Comparison of ENCODE assay signal across 33 cellular contexts in the genomic region with DNA sequence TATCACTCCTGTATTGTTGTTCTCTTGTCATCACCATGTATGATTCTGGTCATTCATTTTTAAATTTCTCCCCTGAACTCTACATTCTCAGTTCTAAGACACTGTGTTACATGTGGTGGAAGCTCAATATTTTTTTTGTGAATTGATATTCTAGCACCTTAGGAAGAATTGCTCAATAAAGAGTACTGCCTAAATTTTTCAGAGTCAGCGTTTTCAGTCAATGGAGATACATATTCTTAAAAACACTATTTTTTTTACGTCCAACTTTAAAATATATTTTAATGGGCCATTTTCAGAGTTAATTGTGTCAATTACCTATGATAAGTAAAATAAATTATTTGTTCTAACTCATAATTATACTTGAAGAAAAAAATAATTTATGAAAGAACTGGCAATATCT.
"Had no signal": no experiment of that assay in that cellular context is flagged by ENCODE, and none has a peak within 500 bp of the region (broad histone marks: within the 10 kb centered on the region; RNA-seq: fewer than 3 reads in every experiment).

No MANE protein-coding gene starts in this region.

- H3K27me3 ChIP-seq: adrenal gland, body of pancreas, brain microvascular endothelial cell, breast epithelium had no signal

- ATAC-seq: activated CD8-positive, alpha-beta T cell treated with anti-CD3 and anti-CD28 coated beads for 36 hours; activated naive CD4-positive, alpha-beta T cell treated with anti-CD3 and anti-CD28 coated beads, Interleukin-2, amount 50 U/mL, for 72 hours; activated T-cell treated with anti-CD3 and anti-CD28 coated beads, Interleukin-2, amount 50 U/mL, for 4 hours; activated T-cell treated with anti-CD3 and anti-CD28 coated beads, Interleukin-2, amount 50 U/mL, for 72 hours; activated T-helper 17 cell treated with anti-CD3 and anti-CD28 coated beads, Interleukin-2, amount 50 U/mL, for 72 hours; body of pancreas had no signal

- H3K27ac ChIP-seq: adrenal gland, body of pancreas, brain microvascular endothelial cell, breast epithelium, VCaP had no signal

- H3K36me3 ChIP-seq: adrenal gland, brain microvascular endothelial cell, breast epithelium had no signal

- H3K9me3 ChIP-seq: adrenal gland, body of pancreas, breast epithelium had no signal

- DNase-seq: activated B cell treated with CpG ODN at 0.5 μM for 24 hours; activated CD4-positive, alpha-beta memory T cell treated with anti-CD3 and anti-CD28 coated beads for 36 hours; activated CD4-positive, alpha-beta T cell treated with anti-CD3 and anti-CD28 coated beads for 4 hours; activated CD4-positive, alpha-beta T cell treated with anti-CD3 and anti-CD28 coated beads, Interleukin-2, amount 10 ng/mL, durations not matched to agents 24 days and 14 days; activated CD4-positive, alpha-beta T cell treated with anti-CD3 and anti-CD28 coated beads, Interleukin-2, amount 50 U/mL, for 1 hour; activated CD4-positive, alpha-beta T cell treated with anti-CD3 and anti-CD28 coated beads, Interleukin-2, amount 50 U/mL, for 4 hours; activated CD4-positive, CD25-positive, alpha-beta regulatory T cell treated with anti-CD3 and anti-CD28 coated beads, Interleukin-2, amount 50 U/mL, for 72 hours; activated CD8-positive, alpha-beta memory T cell treated with anti-CD3 and anti-CD28 coated beads, Interleukin-2, amount 50 U/mL, for 4 hours; activated CD8-positive, alpha-beta T cell treated with anti-CD3 and anti-CD28 coated beads for 36 hours; activated effector memory CD4-positive, alpha-beta T cell treated with anti-CD3 and anti-CD28 coated beads, Interleukin-2, amount 50 U/mL, for 16 hours; activated gamma-delta T cell treated with Interleukin-2 at 50 U/mL for 16 hours; activated naive CD4-positive, alpha-beta T cell; activated naive CD4-positive, alpha-beta T cell treated with anti-CD3 and anti-CD28 coated beads for 36 hours; activated naive CD4-positive, alpha-beta T cell treated with anti-CD3 and anti-CD28 coated beads, Interleukin-2, amount 50 U/mL, for 16 hours; activated naive CD8-positive, alpha-beta T cell treated with anti-CD3 and anti-CD28 coated beads for 36 hours; activated T-cell treated with anti-CD3 and anti-CD28 coated beads for 4 hours; activated T-cell treated with anti-CD3 and anti-CD28 coated beads, Interleukin-2, amount 50 U/mL, for 1 hour; activated T-cell treated with anti-CD3 and anti-CD28 coated beads, Interleukin-2, amount 50 U/mL, for 4 hours; activated T-cell treated with anti-CD3 and anti-CD28 coated beads, Interleukin-2, amount 50 U/mL, for 72 hours; adrenal gland; amniotic stem cell; aorta; body of pancreas; brain microvascular endothelial cell; central memory CD4-positive, alpha-beta T cell; T-helper 2 cell; T-helper 9 cell had no signal

- H3K4me1 ChIP-seq: adrenal gland, body of pancreas, breast epithelium had no signal

- H3K4me3 ChIP-seq: adrenal gland, body of pancreas, breast epithelium had no signal

- FAIRE-seq: astrocyte, TTC549 had no signal
